Comparison of ENCODE assay signal across 10 cellular contexts in genomic region chr4:12724520-12724919, GRCh38.
DNase-seq lines count a peak whose midpoint lies in the region; ATAC-seq and TF ChIP-seq lines count a peak whose summit lies in the region.
"Had no signal": no experiment of that assay in that cellular context is flagged by ENCODE, and none has a peak within 500 bp of the region (broad histone marks: within the 10 kb centered on the region; RNA-seq: fewer than 3 reads in every experiment).

No MANE protein-coding gene starts in this region.

- H3K4me3 ChIP-seq in breast epithelium (no peak overlapping the region), upper lobe of left lung (no peak overlapping the region)
- H3K4me3 ChIP-seq: pancreas had no signal

- intact Hi-C loops in MCF 10A (cut with micrococcal nuclease) (loop anchor here (1.0 to 10.0 kb wide), 3 partner anchors 45 to 960 kb away; no protein-coding TSS in a partner anchor), breast epithelium (cut with DNase I; ENCODE audit: low total_unique reads) (loop anchor here (5.0 kb wide), 1 partner anchor 513 kb away; no protein-coding TSS in a partner anchor)

- H3K27me3 Mint-ChIP-seq in MCF 10A (ENCODE audit: insufficient read depth, unreplicated experiment), result no peaks in the 10 kb centered on the region
- H3K27me3 Mint-ChIP-seq in stimulated activated memory B cell treated with anti-CD40 and anti-IgM and Interleukin-4, amounts not matched to agents 10 μg/mL and 1 μg/mL and 100 μg/mL, for 72 hours, result peaks cover 36% of the 10 kb centered on the region

- no TSS peak for BruUV-seq in MCF 10A (replicated peaks; lab: Mats Ljungman, UMichigan)

- no peaks in the 10 kb centered on the region for H3K4me1 ChIP-seq in breast epithelium
- no peaks in the 10 kb centered on the region for H3K4me1 ChIP-seq in foreskin keratinocyte
- H3K4me1 ChIP-seq in upper lobe of left lung, result no peaks in the 10 kb centered on the region
- H3K4me1 ChIP-seq: pancreas had no signal

- 38 to 40% methylated on average over 4 of the region's 4 CpGs for WGBS in upper lobe of left lung, 2 donors

- H3K27ac Mint-ChIP-seq in MCF 10A (ENCODE audit: low read depth, unreplicated experiment), result no peak overlapping the region
- H3K27ac Mint-ChIP-seq in stimulated activated memory B cell treated with anti-CD40 and anti-IgM and Interleukin-4, amounts not matched to agents 10 μg/mL and 1 μg/mL and 100 μg/mL, for 72 hours, result no peak overlapping the region
- H3K27ac Mint-ChIP-seq: activated naive CD8-positive, alpha-beta T cell had no signal

- peak overlapping the region; percentile 58 for H3K4me3 Mint-ChIP-seq in MCF 10A (ENCODE audit: unreplicated experiment)
- H3K4me3 Mint-ChIP-seq in stimulated activated memory B cell treated with anti-CD40 and anti-IgM and Interleukin-4, amounts not matched to agents 10 μg/mL and 1 μg/mL and 100 μg/mL, for 72 hours, result no peak overlapping the region
- H3K4me3 Mint-ChIP-seq: activated naive CD8-positive, alpha-beta T cell had no signal

- H3K4me1 Mint-ChIP-seq in MCF 10A (ENCODE audit: insufficient read depth, unreplicated experiment), result peaks cover 12% of the 10 kb centered on the region
- H3K4me1 Mint-ChIP-seq in stimulated activated memory B cell treated with anti-CD40 and anti-IgM and Interleukin-4, amounts not matched to agents 10 μg/mL and 1 μg/mL and 100 μg/mL, for 72 hours, result peaks cover 10% of the 10 kb centered on the region

- POLR2A ChIA-PET in MCF 10A (lab: Yijun Ruan, JAX), result no interaction called here

- H3K9me3 Mint-ChIP-seq in MCF 10A (ENCODE audit: unreplicated experiment), result no peaks in the 10 kb centered on the region
- H3K9me3 Mint-ChIP-seq in stimulated activated memory B cell treated with anti-CD40 and anti-IgM and Interleukin-4, amounts not matched to agents 10 μg/mL and 1 μg/mL and 100 μg/mL, for 72 hours, result no peaks in the 10 kb centered on the region

- H3K9me3 ChIP-seq in breast epithelium (no peaks in the 10 kb centered on the region), upper lobe of left lung (no peaks in the 10 kb centered on the region)
- H3K9me3 ChIP-seq: pancreas had no signal

- H3K36me3 Mint-ChIP-seq in MCF 10A (ENCODE audit: insufficient read depth, unreplicated experiment), result no peaks in the 10 kb centered on the region
- no peaks in the 10 kb centered on the region for H3K36me3 Mint-ChIP-seq in stimulated activated memory B cell treated with anti-CD40 and anti-IgM and Interleukin-4, amounts not matched to agents 10 μg/mL and 1 μg/mL and 100 μg/mL, for 72 hours
- H3K36me3 Mint-ChIP-seq: activated naive CD8-positive, alpha-beta T cell had no signal

- H3K27ac ChIP-seq in breast epithelium (no peak overlapping the region), foreskin keratinocyte (no peak overlapping the region), upper lobe of left lung (no peak overlapping the region)
- H3K27ac ChIP-seq: pancreas had no signal

- CTCF ChIA-PET in MCF 10A (lab: Yijun Ruan, JAX), result interaction anchor here (0.6 to 4.0 kb wide), 20 partner anchors 10 to 1541 kb away, joined by 3 to 29 read pairs (median 4); no protein-coding TSS in a partner anchor

- peak; percentile 49 for DNase-seq in MCF 10A (ENCODE audit: unreplicated experiment)
- DNase-seq in breast epithelium (ENCODE audit: low spot score in 2 of 2), result no peak
- peak; percentile 16 for DNase-seq in RKO (ENCODE audit: low spot score)
- DNase-seq in foreskin keratinocyte, result no peak
- DNase-seq in upper lobe of left lung, result no peak
- DNase-seq in NCI-H345 treated with DMSO at 0.1 percent for 48 hours (lab: John Stamatoyannopoulos, UW; ENCODE audit: unreplicated experiment), result no peak
- no peak for DNase-seq in NCI-H2227 (lab: John Stamatoyannopoulos, UW; ENCODE audit: unreplicated experiment)
- DNase-seq: pancreas had no signal

- TF ChIP-seq POLR2A in breast epithelium (IDR thresholded peaks at IDR 0.05), result no peak
- no peak for TF ChIP-seq POLR2A in upper lobe of left lung (IDR thresholded peaks at IDR 0.05)

- H3K27me3 ChIP-seq in breast epithelium (no peaks in the 10 kb centered on the region), foreskin keratinocyte (no peaks in the 10 kb centered on the region), upper lobe of left lung (no peaks in the 10 kb centered on the region)
- H3K27me3 ChIP-seq: pancreas had no signal

- H3K36me3 ChIP-seq in breast epithelium (no peaks in the 10 kb centered on the region), upper lobe of left lung (no peaks in the 10 kb centered on the region)
- H3K36me3 ChIP-seq: pancreas had no signal

- no peak for TF ChIP-seq EP300 in upper lobe of left lung (IDR thresholded peaks at IDR 0.05)

- ATAC-seq in foreskin keratinocyte (no peak), upper lobe of left lung (ENCODE audit: low FRiP score in 2 of 2) (peak in 1 of 2 donors; percentile 60)
- no peak for ATAC-seq in stimulated activated memory B cell treated with anti-CD40 and anti-IgM and Interleukin-4, amounts not matched to agents 10 μg/mL and 1 μg/mL and 100 μg/mL, for 72 hours

- TF ChIP-seq CTCF in MCF 10A (IDR thresholded peaks at IDR 0.05; ENCODE audit: unreplicated experiment) (peak; percentile 75), breast epithelium (IDR thresholded peaks at IDR 0.05) (peak in 1 of 3 donors; percentile 25), foreskin keratinocyte (conservative IDR thresholded peaks at IDR 0.05) (peak; percentile 63), upper lobe of left lung (IDR thresholded peaks at IDR 0.05) (peak in 4 of 6 experiments; percentile 14 to 29 (median 15))

Comparison
In these comparisons a context has a peak if more than half of its experiments do, and no peak if none do; other contexts are left out.
1. DNase-seq: peak in MCF 10A (single experiment) and RKO (single experiment); none in breast epithelium (0 of 2), foreskin keratinocyte (0 of 2), upper lobe of left lung (0 of 2), NCI-H345 treated with DMSO at 0.1 percent for 48 hours (single experiment) and NCI-H2227 (single experiment).